Comparison of ENCODE assay signal across 10 cellular contexts in genomic region chr14:99252940-99253868, GRCh38. TPM values are rescaled to one million over a fixed set of nuclear protein-coding genes. Genes with fewer than 3 reads are reported as not detected.
DNase-seq lines count a peak whose midpoint lies in the region; ATAC-seq and TF ChIP-seq lines count a peak whose summit lies in the region.
"Had no signal": no experiment of that assay in that cellular context is flagged by ENCODE, and none has a peak within 500 bp of the region (broad histone marks: within the 10 kb centered on the region; RNA-seq: fewer than 3 reads in every experiment).

No MANE protein-coding gene starts in this region.

- H3K4me3 ChIP-seq in CD4-positive, CD25-positive, alpha-beta regulatory T cell (ENCODE audit: low read depth, low read length), result peak overlapping the region; percentile 99
- H3K4me3 ChIP-seq in NB4 (ENCODE audit: low read depth, low read length), result no peak overlapping the region
- H3K4me3 ChIP-seq: vagina had no signal

- no peaks in the 10 kb centered on the region for H3K27me3 ChIP-seq in CD4-positive, CD25-positive, alpha-beta regulatory T cell (ENCODE audit: control insufficient read depth, insufficient read depth, low read length)
- H3K27me3 ChIP-seq in foreskin keratinocyte, result no peaks in the 10 kb centered on the region
- H3K27me3 ChIP-seq: vagina had no signal

- H3K4me1 ChIP-seq in CD4-positive, CD25-positive, alpha-beta regulatory T cell (ENCODE audit: control insufficient read depth, insufficient read depth, low read length, poor library complexity, severe bottlenecking), result peaks cover 100% of the 10 kb centered on the region
- H3K4me1 ChIP-seq in foreskin keratinocyte, result peaks cover 30% of the 10 kb centered on the region

- TF ChIP-seq CTCF in NB4 (IDR thresholded peaks at IDR 0.05; ENCODE audit: low read depth, low read length) (no peak), foreskin keratinocyte (conservative IDR thresholded peaks at IDR 0.05) (no peak), mesothelial cell of epicardium (IDR thresholded peaks at IDR 0.05; ENCODE audit: unreplicated experiment) (no peak)

- H3K4me1 Mint-ChIP-seq in CD4-positive, CD25-positive, alpha-beta regulatory T cell, result peaks cover 25 to 98% (median 69%) of the 10 kb centered on the region in 4 donors
- H3K4me1 Mint-ChIP-seq in mesothelial cell of epicardium, result peaks cover 37% of the 10 kb centered on the region

- peak; percentile 43 to 44 for ATAC-seq in CD4-positive, CD25-positive, alpha-beta regulatory T cell (ENCODE audit: low read depth in 2 of 2)
- ATAC-seq in foreskin keratinocyte (peak; percentile 21), GM19023 (IDR thresholded peaks at IDR 0.05; ENCODE audit: unreplicated experiment) (no peak)
- ATAC-seq: right cardiac atrium had no signal

- H3K27ac ChIP-seq in CD4-positive, CD25-positive, alpha-beta regulatory T cell (ENCODE audit: insufficient read depth, low read length, poor library complexity, severe bottlenecking), result peak overlapping the region; percentile 99
- peak overlapping the region; percentile 31 for H3K27ac ChIP-seq in foreskin keratinocyte
- H3K27ac ChIP-seq: vagina had no signal

- H3K27ac Mint-ChIP-seq in CD4-positive, CD25-positive, alpha-beta regulatory T cell, result peak overlapping the region; percentile 98 to 100 (median 99)
- H3K27ac Mint-ChIP-seq in mesothelial cell of epicardium, result no peak overlapping the region

- H3K9me3 Mint-ChIP-seq in CD4-positive, CD25-positive, alpha-beta regulatory T cell, result peaks cover 0 to 1% (median 0%) of the 10 kb centered on the region in 7 donors
- H3K9me3 Mint-ChIP-seq in mesothelial cell of epicardium, result no peaks in the 10 kb centered on the region

- peaks cover 80% of the 10 kb centered on the region for H3K36me3 Mint-ChIP-seq in CD4-positive, CD25-positive, alpha-beta regulatory T cell
- no peaks in the 10 kb centered on the region for H3K36me3 Mint-ChIP-seq in mesothelial cell of epicardium

- no peaks in the 10 kb centered on the region for H3K9me3 ChIP-seq in CD4-positive, CD25-positive, alpha-beta regulatory T cell (ENCODE audit: control insufficient read depth in 2 of 2, low read length in 2 of 2)
- H3K9me3 ChIP-seq: vagina had no signal

- H3K36me3 ChIP-seq in CD4-positive, CD25-positive, alpha-beta regulatory T cell (ENCODE audit: control insufficient read depth, insufficient read depth, low read length), result peaks cover 67% of the 10 kb centered on the region
- H3K36me3 ChIP-seq: vagina had no signal

- peak overlapping the region; percentile 92 to 98 (median 94) for H3K4me3 Mint-ChIP-seq in CD4-positive, CD25-positive, alpha-beta regulatory T cell
- H3K4me3 Mint-ChIP-seq in mesothelial cell of epicardium, result no peak overlapping the region

- TF ChIP-seq POLR2A in NB4 (IDR thresholded peaks at IDR 0.05; ENCODE audit: extremely low read depth, insufficient read length), result no peak

- H3K27me3 Mint-ChIP-seq in CD4-positive, CD25-positive, alpha-beta regulatory T cell, result no peaks in the 10 kb centered on the region
- no peaks in the 10 kb centered on the region for H3K27me3 Mint-ChIP-seq in mesothelial cell of epicardium (ENCODE audit: low read depth)

- peak in 2 of 3 donors; percentile 55 to 84 for DNase-seq in CD4-positive, CD25-positive, alpha-beta regulatory T cell
- DNase-seq in NB4 (ENCODE audit: low read depth) (peak; percentile 20), foreskin keratinocyte (peak in 1 of 2 donors; percentile 44), UCSD-AML1 (lab: John Stamatoyannopoulos, UW; ENCODE audit: unreplicated experiment) (no peak), mesothelial cell of epicardium (ENCODE audit: low spot score in 2 of 2, unreplicated experiment in 2 of 2) (no peak), NCI-H69 (lab: John Stamatoyannopoulos, UW) (no peak)
- DNase-seq in activated CD8-positive, alpha-beta memory T cell treated with anti-CD3 and anti-CD28 coated beads, Interleukin-2, amount 50 U/mL, for 48 hours, result peak; percentile 66
- DNase-seq: right cardiac atrium had no signal

RNA-seq across cellular contexts. Expression of gene BCL11B, which starts 18.8 kb away (rescaled TPM):
- total RNA-seq in CD4-positive, CD25-positive, alpha-beta regulatory T cell, result 210 TPM
- 1 to 10 TPM; 5.3 to 5.7 (median 5.4) TPM for polyA plus RNA-seq in CD4-positive, CD25-positive, alpha-beta regulatory T cell
- total RNA-seq in foreskin keratinocyte, result 15.4 and 16.3 TPM in 2 replicates
- 3.8 and 4.4 TPM in 2 replicates for polyA plus RNA-seq in foreskin keratinocyte
- 11.6 to 12.3 TPM (median 11.8 TPM) in 3 replicates for total RNA-seq in mesothelial cell of epicardium

Comparison
In these comparisons a context has a peak if more than half of its experiments do, and no peak if none do; other contexts are left out.
1. DNase-seq: peak in CD4-positive, CD25-positive, alpha-beta regulatory T cell (2 of 3), NB4 (single experiment) and activated CD8-positive, alpha-beta memory T cell treated with anti-CD3 and anti-CD28 coated beads, Interleukin-2, amount 50 U/mL, for 48 hours (single experiment); none in UCSD-AML1 (single experiment), mesothelial cell of epicardium (0 of 2) and NCI-H69 (single experiment).
2. RNA of gene BCL11B, which starts 18.8 kb away (total RNA-seq): 210 TPM in CD4-positive, CD25-positive, alpha-beta regulatory T cell (single experiment); 15.4 to 16.3 TPM in foreskin keratinocyte and 11.6 to 12.3 TPM in mesothelial cell of epicardium; every median in the first group is over 10 times any median in the second.